Comparison of ENCODE assay signal across 14 cellular contexts in the genomic region with DNA sequence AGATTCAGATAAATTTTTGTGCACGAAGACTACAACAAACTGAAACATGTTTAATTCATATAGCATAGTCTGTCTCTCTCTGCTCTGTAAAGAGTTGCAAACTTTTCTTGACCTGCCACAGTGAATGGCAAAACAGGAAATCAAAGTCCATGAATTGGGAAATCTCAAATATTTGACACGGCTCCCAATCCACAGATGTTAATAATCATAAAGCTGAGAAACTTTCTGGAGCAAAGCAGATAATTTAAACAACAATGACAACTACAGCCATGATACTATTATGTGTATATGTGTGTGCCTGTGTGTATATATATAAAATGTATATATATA. TPM values are rescaled to one million over a fixed set of nuclear protein-coding genes. Genes with fewer than 3 reads are reported as not detected.
DNase-seq lines count a peak whose midpoint lies in the region; ATAC-seq and TF ChIP-seq lines count a peak whose summit lies in the region.
"Had no signal": no experiment of that assay in that cellular context is flagged by ENCODE, and none has a peak within 500 bp of the region (broad histone marks: within the 10 kb centered on the region; RNA-seq: fewer than 3 reads in every experiment).

No MANE protein-coding gene starts in this region.

- POLR2A ChIA-PET in MCF 10A (lab: Yijun Ruan, JAX), result interaction anchor here (0.6 to 2.6 kb wide), 11 partner anchors 9 to 444 kb away, joined by 3 to 12 read pairs (median 4); a partner anchor contains a TSS
- POLR2A ChIA-PET in CD8-positive, alpha-beta T cell (lab: Charles Lee), result no interaction called here

- ATAC-seq in heart right ventricle (peak in 6 of 8 donors; percentile 33 to 58 (median 52)), sciatic nerve (peak; percentile 88), GM21723 (IDR thresholded peaks at IDR 0.05; ENCODE audit: unreplicated experiment) (no peak)
- ATAC-seq in CD8-positive, alpha-beta T cell, result no peak
- no peak for ATAC-seq in activated T-cell treated with anti-CD3 and anti-CD28 coated beads, Interleukin-2, amount 50 U/mL, for 72 hours (replicated peaks in 1 of 2)
- no peak for ATAC-seq in activated T-cell treated with anti-CD3 and anti-CD28 coated beads, Interleukin-2, amount 50 U/mL, for 4 hours

- H3K36me3 Mint-ChIP-seq in MCF 10A (ENCODE audit: insufficient read depth, unreplicated experiment), result peaks cover 6% of the 10 kb centered on the region
- H3K36me3 Mint-ChIP-seq in CD8-positive, alpha-beta T cell, result no peaks in the 10 kb centered on the region
- H3K36me3 Mint-ChIP-seq in activated T-cell treated with anti-CD3 and anti-CD28 coated beads, Interleukin-2, amount 50 U/mL, for 72 hours (ENCODE audit: insufficient read depth in 2 of 2), result no peaks in the 10 kb centered on the region
- H3K36me3 Mint-ChIP-seq in activated T-cell treated with anti-CD3 and anti-CD28 coated beads, Interleukin-2, amount 50 U/mL, for 4 hours (ENCODE audit: insufficient read depth), result peaks cover 1% of the 10 kb centered on the region

- TF ChIP-seq CTCF in AG10803 (conservative IDR thresholded peaks at IDR 0.05; ENCODE audit: low read length), result no peak
- TF ChIP-seq CTCF in MCF 10A (IDR thresholded peaks at IDR 0.05; ENCODE audit: unreplicated experiment), result no peak
- no peak for TF ChIP-seq CTCF in heart right ventricle (IDR thresholded peaks at IDR 0.05)
- no peak for TF ChIP-seq CTCF in CD8-positive, alpha-beta T cell (IDR thresholded peaks at IDR 0.05)

- H3K4me3 ChIP-seq in AG10803 (ENCODE audit: low read length) (peak overlapping the region; percentile 39), heart right ventricle (peak overlapping the region in 9 of 10 donors; percentile 2 to 47 (median 41))
- H3K4me3 ChIP-seq in CD8-positive, alpha-beta T cell (ENCODE audit: low read depth, low read length), result no peak overlapping the region
- H3K4me3 ChIP-seq: BLaER1, mucosa of descending colon had no signal

- DNase-seq in AG10803 (ENCODE audit: low read depth), result peak; percentile 87
- peak; percentile 70 for DNase-seq in MCF 10A (ENCODE audit: unreplicated experiment)
- no peak for DNase-seq in heart right ventricle
- no peak for DNase-seq in sciatic nerve (ENCODE audit: low spot score)
- DNase-seq in CD8-positive, alpha-beta T cell, result no peak
- DNase-seq in activated T-cell treated with anti-CD3 and anti-CD28 coated beads, Interleukin-2, amount 50 U/mL, for 72 hours, result no peak
- DNase-seq in activated T-cell treated with anti-CD3 and anti-CD28 coated beads, Interleukin-2, amount 50 U/mL, for 4 hours, result no peak
- DNase-seq: activated CD8-positive, alpha-beta memory T cell treated with anti-CD3 and anti-CD28 coated beads, Interleukin-2, amount 50 U/mL, for 48 hours; mucosa of descending colon; NCI-H345; stimulated activated CD4-positive, alpha-beta T cell treated with anti-CD3 and anti-CD28 coated beads, Interleukin-12 subunit alpha, Interleukin-12 subunit beta, amount 100 ng/mL, for 4 hours had no signal

- H3K27me3 Mint-ChIP-seq in MCF 10A (ENCODE audit: insufficient read depth, unreplicated experiment), result no peaks in the 10 kb centered on the region
- no peaks in the 10 kb centered on the region for H3K27me3 Mint-ChIP-seq in CD8-positive, alpha-beta T cell (ENCODE audit: low read depth)
- peaks cover 4% of the 10 kb centered on the region for H3K27me3 Mint-ChIP-seq in activated T-cell treated with anti-CD3 and anti-CD28 coated beads, Interleukin-2, amount 50 U/mL, for 72 hours (ENCODE audit: low read depth)
- peaks cover 6% of the 10 kb centered on the region for H3K27me3 Mint-ChIP-seq in activated T-cell treated with anti-CD3 and anti-CD28 coated beads, Interleukin-2, amount 50 U/mL, for 4 hours (ENCODE audit: low read depth)

- BruUV-seq in MCF 10A (replicated peaks; lab: Mats Ljungman, UMichigan), result no TSS peak

- H3K4me3 Mint-ChIP-seq in MCF 10A (ENCODE audit: unreplicated experiment), result peak overlapping the region; percentile 77
- no peak overlapping the region for H3K4me3 Mint-ChIP-seq in CD8-positive, alpha-beta T cell
- no peak overlapping the region for H3K4me3 Mint-ChIP-seq in activated T-cell treated with anti-CD3 and anti-CD28 coated beads, Interleukin-2, amount 50 U/mL, for 72 hours
- no peak overlapping the region for H3K4me3 Mint-ChIP-seq in activated T-cell treated with anti-CD3 and anti-CD28 coated beads, Interleukin-2, amount 50 U/mL, for 4 hours

- peaks cover 0 to 9% (median 0%) of the 10 kb centered on the region in 11 donors for H3K9me3 ChIP-seq in heart right ventricle
- no peaks in the 10 kb centered on the region for H3K9me3 ChIP-seq in CD8-positive, alpha-beta T cell (ENCODE audit: low read length)
- H3K9me3 ChIP-seq: BLaER1, mucosa of descending colon had no signal

- WGBS in heart right ventricle, 2 donors, result 50 to 51% methylated on average over 2 of the region's 2 CpGs

- intact Hi-C loops in MCF 10A (cut with micrococcal nuclease) (no loop called here), heart right ventricle (cut with DNase I) (no loop called here), sciatic nerve (cut with DNase I) (no loop called here)
- intact Hi-C loops in CD8-positive, alpha-beta T cell (cut with DNase I, micrococcal nuclease), result no loop called here

- peaks cover 0 to 8% (median 0%) of the 10 kb centered on the region in 9 donors for H3K36me3 ChIP-seq in heart right ventricle
- H3K36me3 ChIP-seq in CD8-positive, alpha-beta T cell (ENCODE audit: insufficient read depth, low read length), result no peaks in the 10 kb centered on the region
- H3K36me3 ChIP-seq: BLaER1 had no signal

- peak overlapping the region; percentile 42 to 85 (median 70) for H3K27ac ChIP-seq in heart right ventricle
- no peak overlapping the region for H3K27ac ChIP-seq in CD8-positive, alpha-beta T cell (ENCODE audit: low read depth, low read length)
- H3K27ac ChIP-seq: BLaER1 had no signal

- H3K4me1 ChIP-seq in heart right ventricle, result peaks cover 0 to 27% (median 0%) of the 10 kb centered on the region in 9 donors
- H3K4me1 ChIP-seq in CD8-positive, alpha-beta T cell (ENCODE audit: insufficient read depth, low read length), result no peaks in the 10 kb centered on the region
- H3K4me1 ChIP-seq: BLaER1 had no signal

- CTCF ChIA-PET in MCF 10A (lab: Yijun Ruan, JAX), result no interaction called here
- CTCF ChIA-PET in CD8-positive, alpha-beta T cell (lab: Charles Lee), result no interaction called here

- H3K27ac Mint-ChIP-seq in MCF 10A (ENCODE audit: low read depth, unreplicated experiment), result peak overlapping the region; percentile 97
- H3K27ac Mint-ChIP-seq in CD8-positive, alpha-beta T cell, result no peak overlapping the region
- H3K27ac Mint-ChIP-seq in activated T-cell treated with anti-CD3 and anti-CD28 coated beads, Interleukin-2, amount 50 U/mL, for 72 hours, result no peak overlapping the region

- H3K4me1 Mint-ChIP-seq in MCF 10A (ENCODE audit: insufficient read depth, unreplicated experiment), result peaks cover 38% of the 10 kb centered on the region
- H3K4me1 Mint-ChIP-seq in CD8-positive, alpha-beta T cell (ENCODE audit: low read depth), result no peaks in the 10 kb centered on the region
- no peaks in the 10 kb centered on the region for H3K4me1 Mint-ChIP-seq in activated T-cell treated with anti-CD3 and anti-CD28 coated beads, Interleukin-2, amount 50 U/mL, for 72 hours (ENCODE audit: low read depth)
- no peaks in the 10 kb centered on the region for H3K4me1 Mint-ChIP-seq in activated T-cell treated with anti-CD3 and anti-CD28 coated beads, Interleukin-2, amount 50 U/mL, for 4 hours (ENCODE audit: low read depth)

- no peaks in the 10 kb centered on the region for H3K27me3 ChIP-seq in heart right ventricle
- H3K27me3 ChIP-seq in CD8-positive, alpha-beta T cell (ENCODE audit: insufficient read depth, low read length), result no peaks in the 10 kb centered on the region
- H3K27me3 ChIP-seq: BLaER1 had no signal

- peaks cover 16% of the 10 kb centered on the region for H3K9me3 Mint-ChIP-seq in MCF 10A (ENCODE audit: unreplicated experiment)
- no peaks in the 10 kb centered on the region for H3K9me3 Mint-ChIP-seq in CD8-positive, alpha-beta T cell
- H3K9me3 Mint-ChIP-seq in activated T-cell treated with anti-CD3 and anti-CD28 coated beads, Interleukin-2, amount 50 U/mL, for 72 hours, result no peaks in the 10 kb centered on the region
- H3K9me3 Mint-ChIP-seq in activated T-cell treated with anti-CD3 and anti-CD28 coated beads, Interleukin-2, amount 50 U/mL, for 4 hours, result no peaks in the 10 kb centered on the region

RNA-seq across cellular contexts. Expression of a gene that starts 0.7 kb away (rescaled TPM):
- 34.5 TPM in 2 replicates for total RNA-seq in MCF 10A (2022)
- total RNA-seq in heart right ventricle, result 10 to 100 TPM in 7 of 10 donors, 1 to 10 TPM in 3; 5.7 to 29.2 (median 15.0) TPM
- polyA plus RNA-seq in heart right ventricle, result 10 to 100 TPM in 1 of 2 donors, 1 to 10 TPM in 1; 7.0 to 38.0 TPM
- 225 TPM for total RNA-seq in sciatic nerve
- total RNA-seq in CD8-positive, alpha-beta T cell, result under 1 TPM in 1 of 2 experiments, not detected in 1; 0.14 TPM
- total RNA-seq in activated T-cell treated with anti-CD3 and anti-CD28 coated beads, Interleukin-2, amount 50 U/mL, for 72 hours, result under 1 TPM; 0.22 to 0.37 TPM
- total RNA-seq in activated T-cell treated with anti-CD3 and anti-CD28 coated beads, Interleukin-2, amount 50 U/mL, for 4 hours, result under 1 TPM; 0.08 to 0.24 (median 0.22) TPM
- total RNA-seq: H4 had no signal

Comparison
In these comparisons a context has a peak if more than half of its experiments do, and no peak if none do; other contexts are left out.
1. DNase-seq: peak in AG10803 (single experiment) and MCF 10A (single experiment); none in heart right ventricle (0 of 2), sciatic nerve (single experiment), CD8-positive, alpha-beta T cell (0 of 7), activated T-cell treated with anti-CD3 and anti-CD28 coated beads, Interleukin-2, amount 50 U/mL, for 72 hours (0 of 2) and activated T-cell treated with anti-CD3 and anti-CD28 coated beads, Interleukin-2, amount 50 U/mL, for 4 hours (single experiment).
2. ATAC-seq: peak in heart right ventricle (6 of 8) and sciatic nerve (single experiment); none in CD8-positive, alpha-beta T cell (single experiment), GM21723 (single experiment), activated T-cell treated with anti-CD3 and anti-CD28 coated beads, Interleukin-2, amount 50 U/mL, for 72 hours (0 of 2) and activated T-cell treated with anti-CD3 and anti-CD28 coated beads, Interleukin-2, amount 50 U/mL, for 4 hours (0 of 2).
3. RNA of a gene that starts 0.7 kb away (total RNA-seq): 225 TPM in sciatic nerve (single experiment), 34.5 TPM in MCF 10A and 5.7 to 29.2 TPM in heart right ventricle; 0.22 to 0.37 TPM in activated T-cell treated with anti-CD3 and anti-CD28 coated beads, Interleukin-2, amount 50 U/mL, for 72 hours, 0.08 to 0.24 TPM in activated T-cell treated with anti-CD3 and anti-CD28 coated beads, Interleukin-2, amount 50 U/mL, for 4 hours and 0.14 TPM in CD8-positive, alpha-beta T cell; every median in the first group is over 4 times any median in the second.